ENCODE assay signal across 8 cellular contexts in genomic region chr4:140374130-140374477, GRCh38. TPM values are rescaled to one million over a fixed set of nuclear protein-coding genes. Genes with fewer than 3 reads are reported as not detected.
A peak's percentile ranks its signal among the peaks of the same experiment; 100 is the strongest.
DNase-seq lines count a peak whose midpoint lies in the region; ATAC-seq and TF ChIP-seq lines count a peak whose summit lies in the region.

No MANE protein-coding gene starts in this region.

- POLR2A ChIA-PET in activated B cell treated with CpG ODN at 0.5 μM for 24 hours (lab: Charles Lee): interaction anchor here (0.5 to 2.4 kb wide), 5 partner anchors 13 to 383 kb away, joined by 3 to 14 read pairs (median 7); partner anchors contain the start of genes ELMOD2 and TBC1D9

- H3K4me1 Mint-ChIP-seq in activated B cell treated with CpG ODN at 0.5 μM for 24 hours: peaks cover 22% of the 10 kb centered on the region

- no peaks in the 10 kb centered on the region for H3K9me3 ChIP-seq in iPS-18c (ENCODE audit: control insufficient read depth, insufficient read depth, low read length)
- H3K9me3 ChIP-seq in suprapubic skin: no peaks in the 10 kb centered on the region

- no peaks in the 10 kb centered on the region for H3K9me3 Mint-ChIP-seq in activated B cell treated with CpG ODN at 0.5 μM for 24 hours

- peaks cover 3% of the 10 kb centered on the region for H3K36me3 Mint-ChIP-seq in activated B cell treated with CpG ODN at 0.5 μM for 24 hours (ENCODE audit: low read depth)

- WGBS in suprapubic skin: 4% methylated on average over 8 of the region's 8 CpGs

- H3K27me3 Mint-ChIP-seq in activated B cell treated with CpG ODN at 0.5 μM for 24 hours: no peaks in the 10 kb centered on the region

- DNase-seq in NCI-H2171 treated with DMSO at 0.1 percent for 48 hours (lab: John Stamatoyannopoulos, UW) (peak; percentile 0), NCI-H2171 (lab: John Stamatoyannopoulos, UW) (no peak), activated B cell treated with CpG ODN at 0.5 μM for 24 hours (no peak), suprapubic skin (ENCODE audit: low spot score in 2 of 2) (no peak), midbrain (lab: John Stamatoyannopoulos, UW) (no peak), NCI-H146 (lab: John Stamatoyannopoulos, UW) (no peak)

- CTCF ChIA-PET in activated B cell treated with CpG ODN at 0.5 μM for 24 hours (lab: Charles Lee): interaction anchor here (1.1 to 6.3 kb wide), 4 partner anchors 11 to 382 kb away, joined by 3 to 53 read pairs (median 8); partner anchors contain the start of gene ELMOD2

- TF ChIP-seq CTCF in activated B cell treated with CpG ODN at 0.5 μM for 24 hours (IDR thresholded peaks at IDR 0.05) (no peak), suprapubic skin (IDR thresholded peaks at IDR 0.05) (no peak)

- H3K27ac ChIP-seq in suprapubic skin: peak overlapping the region; percentile 94

- peak overlapping the region; percentile 90 for H3K4me3 ChIP-seq in iPS-18c (ENCODE audit: insufficient read depth, low read depth, low read length)
- H3K4me3 ChIP-seq in suprapubic skin: peak overlapping the region; percentile 86

- H3K4me1 ChIP-seq in suprapubic skin: peaks cover 26% of the 10 kb centered on the region

- no peaks in the 10 kb centered on the region for H3K36me3 ChIP-seq in suprapubic skin

- H3K27me3 ChIP-seq in suprapubic skin: no peaks in the 10 kb centered on the region

- no peak overlapping the region for H3K4me3 Mint-ChIP-seq in activated B cell treated with CpG ODN at 0.5 μM for 24 hours

- intact Hi-C loops in activated B cell treated with CpG ODN at 0.5 μM for 24 hours (cut with micrococcal nuclease): loop anchor here (5.0 kb wide), 3 partner anchors 817 to 1263 kb away; partner anchors contain the start of genes IL15, SETD7 and ZNF330

- peak overlapping the region; percentile 74 for H3K27ac Mint-ChIP-seq in activated B cell treated with CpG ODN at 0.5 μM for 24 hours

- ATAC-seq in activated B cell treated with CpG ODN at 0.5 μM for 24 hours (ENCODE audit: low read depth) (no peak), HG02840 (IDR thresholded peaks at IDR 0.05; ENCODE audit: low FRiP score, unreplicated experiment) (no peak)

- no peak for TF ChIP-seq POLR2A in suprapubic skin (IDR thresholded peaks at IDR 0.05)

- TF ChIP-seq EP300 in suprapubic skin (IDR thresholded peaks at IDR 0.05): no peak

RNA-seq across cellular contexts. Expression of gene SCOC, which starts 0.7 kb away (rescaled TPM):
- 18.0 and 19.9 TPM in 2 replicates for total RNA-seq in activated B cell treated with CpG ODN at 0.5 μM for 24 hours
- 10 to 100 TPM; 26.9 to 42.9 (median 34.4) TPM for total RNA-seq in suprapubic skin

RNA-seq across cellular contexts. Expression of gene CLGN, which starts 53.3 kb away (rescaled TPM):
- total RNA-seq in activated B cell treated with CpG ODN at 0.5 μM for 24 hours (not detected in 2 replicates), suprapubic skin (1 to 10 TPM in 1 of 4 donors, under 1 TPM in 2, not detected in 1; 0.34 to 1.1 (median 0.51) TPM)
